ENCODE assay signal across 33 cellular contexts in genomic region chr4:29128810-29129209, GRCh38.
"Had no signal": no experiment of that assay in that cellular context is flagged by ENCODE, and none has a peak within 500 bp of the region (broad histone marks: within the 10 kb centered on the region; RNA-seq: fewer than 3 reads in every experiment).

No MANE protein-coding gene starts in this region.

- H3K9me3 ChIP-seq: adrenal gland, ascending aorta, body of pancreas, breast epithelium had no signal

- FAIRE-seq: astrocyte, bronchial epithelial cell had no signal

- ATAC-seq: activated naive CD4-positive, alpha-beta T cell treated with anti-CD3 and anti-CD28 coated beads, Interleukin-2, amount 50 U/mL, for 72 hours; activated naive CD8-positive, alpha-beta T cell treated with anti-CD3 and anti-CD28 coated beads, Interleukin-2, amount 50 U/mL, for 24 hours; activated T-cell treated with anti-CD3 and anti-CD28 coated beads, Interleukin-2, amount 50 U/mL, for 4 hours; activated T-cell treated with anti-CD3 and anti-CD28 coated beads, Interleukin-2, amount 50 U/mL, for 72 hours; activated T-helper 17 cell treated with anti-CD3 and anti-CD28 coated beads, Interleukin-2, amount 50 U/mL, for 72 hours; body of pancreas had no signal

- H3K4me1 ChIP-seq: adrenal gland, ascending aorta, body of pancreas, breast epithelium had no signal

- H3K36me3 ChIP-seq: adrenal gland, ascending aorta, brain microvascular endothelial cell, breast epithelium, cardiac muscle cell had no signal

- DNase-seq: activated effector memory CD4-positive, alpha-beta T cell treated with anti-CD3 and anti-CD28 coated beads, Interleukin-2, amount 50 U/mL, for 16 hours; activated effector memory CD4-positive, alpha-beta T cell treated with Interleukin-2 at 50 U/mL for 16 hours; activated gamma-delta T cell; activated gamma-delta T cell treated with Interleukin-2 at 50 U/mL for 16 hours; activated naive CD4-positive, alpha-beta T cell; activated naive CD4-positive, alpha-beta T cell treated with anti-CD3 and anti-CD28 coated beads for 36 hours; activated naive CD4-positive, alpha-beta T cell treated with anti-CD3 and anti-CD28 coated beads, Interleukin-2, amount 10 ng/mL, durations not matched to agents 7 days and 5 days; activated naive CD4-positive, alpha-beta T cell treated with anti-CD3 and anti-CD28 coated beads, Interleukin-2, amount 50 U/mL, for 16 hours; activated naive CD4-positive, alpha-beta T cell treated with Interleukin-2 at 50 U/mL for 16 hours; activated naive CD8-positive, alpha-beta T cell treated with anti-CD3 and anti-CD28 coated beads for 36 hours; activated naive CD8-positive, alpha-beta T cell treated with anti-CD3 and anti-CD28 coated beads, Interleukin-2, amount 10 ng/mL, durations not matched to agents 7 days and 5 days; activated naive CD8-positive, alpha-beta T cell treated with anti-CD3 and anti-CD28 coated beads, Interleukin-2, amount 50 U/mL, for 24 hours; activated T-cell treated with anti-CD3 and anti-CD28 coated beads, Interleukin-2, amount 50 U/mL, for 24 hours; activated T-cell treated with anti-CD3 and anti-CD28 coated beads, Interleukin-2, amount 50 U/mL, for 4 hours; activated T-cell treated with anti-CD3 and anti-CD28 coated beads, Interleukin-2, amount 50 U/mL, for 48 hours; activated T-cell treated with anti-CD3 and anti-CD28 coated beads, Interleukin-2, amount 50 U/mL, for 72 hours; adrenal gland; amniotic stem cell; amygdala; anterior cingulate cortex; aorta; body of pancreas; brain microvascular endothelial cell; caudate nucleus; central memory CD4-positive, alpha-beta T cell; cerebellar nuclear complex had no signal

- H3K4me3 ChIP-seq: adrenal gland, ascending aorta, body of pancreas, breast epithelium, cardiac muscle cell had no signal

- H3K27me3 ChIP-seq: adrenal gland, ascending aorta, body of pancreas, brain microvascular endothelial cell, breast epithelium, cardiac muscle cell had no signal

- H3K27ac ChIP-seq: adrenal gland, ascending aorta, body of pancreas, brain microvascular endothelial cell, breast epithelium, cardiac muscle cell had no signal
